9 cellular contexts compared by ENCODE assay signal in the genomic region with DNA sequence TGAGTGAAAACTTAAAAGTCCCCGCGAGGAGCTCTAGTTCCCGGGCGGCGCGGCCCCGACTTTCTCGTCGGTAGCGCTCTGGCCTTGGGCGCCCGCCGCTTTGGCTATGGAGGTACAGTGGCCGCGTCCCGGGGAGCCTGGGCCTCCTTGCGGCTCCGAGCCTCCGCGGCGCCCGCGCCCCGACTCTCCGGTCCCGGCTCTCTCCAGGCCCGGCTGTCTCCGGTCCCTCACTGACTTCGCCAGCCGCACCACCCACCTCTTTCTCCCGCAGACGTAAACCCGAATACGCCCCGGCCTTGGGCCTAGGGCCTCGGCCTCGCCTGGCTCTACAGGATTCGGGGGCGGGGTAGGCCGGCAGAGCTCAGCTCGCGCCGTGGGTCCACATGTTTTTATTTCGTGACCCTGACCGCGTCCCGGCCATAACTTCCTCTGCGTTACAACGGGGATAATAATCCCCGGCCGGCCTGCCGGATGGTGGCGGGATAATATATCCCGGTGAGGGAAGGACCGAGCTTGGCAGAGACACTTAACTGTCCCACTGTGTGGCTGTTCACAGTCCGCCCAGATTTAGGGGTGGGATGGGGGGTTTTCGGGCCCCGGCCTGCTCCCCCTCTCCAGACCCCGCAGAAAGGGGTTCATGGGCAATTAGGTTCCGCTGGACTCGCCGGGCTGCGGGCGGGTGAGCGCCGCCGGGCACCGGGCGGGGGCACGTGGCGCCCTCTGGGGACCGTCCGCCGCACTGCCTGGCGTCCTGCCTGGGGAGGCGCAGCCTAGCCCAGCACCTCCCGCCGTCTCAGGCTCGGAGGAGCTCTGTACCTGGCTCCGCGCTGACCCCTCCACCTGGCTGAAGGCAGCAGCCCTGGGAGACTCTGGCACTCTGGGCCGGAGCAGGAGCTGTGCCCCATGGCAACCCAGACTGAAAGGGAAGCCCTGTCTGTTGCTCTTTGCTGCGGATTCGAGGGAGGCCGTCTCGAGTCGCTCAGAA. TPM values are rescaled to one million over a fixed set of nuclear protein-coding genes. Genes with fewer than 3 reads are reported as not detected.
DNase-seq lines count a peak whose midpoint lies in the region; ATAC-seq, FAIRE-seq and TF ChIP-seq lines count a peak whose summit lies in the region.
"Had no signal": no experiment of that assay in that cellular context is flagged by ENCODE, and none has a peak within 500 bp of the region (broad histone marks: within the 10 kb centered on the region; RNA-seq: fewer than 3 reads in every experiment).

No MANE protein-coding gene starts in this region.

- H3K36me3 Mint-ChIP-seq in activated T-cell treated with anti-CD3 and anti-CD28 coated beads, Interleukin-2, amount 50 U/mL, for 72 hours (ENCODE audit: insufficient read depth in 2 of 2): peaks cover 0 to 7% of the 10 kb centered on the region in 2 donors

- peaks cover 70% of the 10 kb centered on the region for H3K27me3 Mint-ChIP-seq in activated T-cell treated with anti-CD3 and anti-CD28 coated beads, Interleukin-2, amount 50 U/mL, for 72 hours (ENCODE audit: low read depth)

- H3K9me3 Mint-ChIP-seq in activated T-cell treated with anti-CD3 and anti-CD28 coated beads, Interleukin-2, amount 50 U/mL, for 72 hours: peaks cover 0 to 2% of the 10 kb centered on the region in 2 donors

- H3K4me3 Mint-ChIP-seq in activated T-cell treated with anti-CD3 and anti-CD28 coated beads, Interleukin-2, amount 50 U/mL, for 72 hours: peak overlapping the region; percentile 64 to 65

- peak overlapping the region; percentile 27 to 91 (median 70) for H3K27ac ChIP-seq in skin epidermis

- DNase-seq in DMS 273 (lab: John Stamatoyannopoulos, UW; ENCODE audit: unreplicated experiment) (peak; percentile 68), DMS 273 treated with DMSO at 0.1 percent for 48 hours (lab: John Stamatoyannopoulos, UW) (no peak), hepatic stellate cell (ENCODE audit: low spot score) (peak; percentile 63), GM12891 (ENCODE audit: insufficient read length, low spot score) (no peak)
- peak; percentile 59 to 64 for DNase-seq in activated T-cell treated with anti-CD3 and anti-CD28 coated beads, Interleukin-2, amount 50 U/mL, for 72 hours

- H3K4me3 ChIP-seq in skin epidermis: peak overlapping the region; percentile 19 to 37 (median 29)

- H3K4me1 Mint-ChIP-seq in activated T-cell treated with anti-CD3 and anti-CD28 coated beads, Interleukin-2, amount 50 U/mL, for 72 hours (ENCODE audit: low read depth): peaks cover 10% of the 10 kb centered on the region

- no peak overlapping the region for H3K27ac Mint-ChIP-seq in activated T-cell treated with anti-CD3 and anti-CD28 coated beads, Interleukin-2, amount 50 U/mL, for 72 hours

- no peak for FAIRE-seq in GM12891 (lab: Jason Lieb, UNC)
- FAIRE-seq: A204.1 had no signal

- no peak for TF ChIP-seq POLR2A in GM12891 (IDR thresholded peaks at IDR 0.05; ENCODE audit: low read depth, low read length)

- ATAC-seq in HG02970 (IDR thresholded peaks at IDR 0.05; ENCODE audit: low FRiP score, unreplicated experiment): peak; percentile 61
- peak; percentile 80 to 84 for ATAC-seq in activated T-cell treated with anti-CD3 and anti-CD28 coated beads, Interleukin-2, amount 50 U/mL, for 72 hours (replicated peaks in 1 of 2)
- no peak for ATAC-seq in GM19467 (IDR thresholded peaks at IDR 0.05; ENCODE audit: unreplicated experiment)

TF ChIP-seq in GM12891, 5 proteins besides CTCF, POLR2A, EP300 and RAD21:
- no peak for TF ChIP-seq PAX5 (IDR thresholded peaks at IDR 0.05; ENCODE audit: insufficient read depth, low read length, severe bottlenecking)
- no peak for TF ChIP-seq TAF1 (IDR thresholded peaks at IDR 0.05; ENCODE audit: low read depth, low read length)
- no peak for TF ChIP-seq POU2F2 (IDR thresholded peaks at IDR 0.05; ENCODE audit: low read depth, low read length)
- no peak for TF ChIP-seq SPI1 (IDR thresholded peaks at IDR 0.05; ENCODE audit: low read depth, low read length)
- TF ChIP-seq POLR2AphosphoS5 (IDR thresholded peaks at IDR 0.05; ENCODE audit: low read depth, low read length): no peak

RNA-seq across cellular contexts. Expression of a gene that starts 10.1 kb away (rescaled TPM):
- not detected for total RNA-seq in activated T-cell treated with anti-CD3 and anti-CD28 coated beads, Interleukin-2, amount 50 U/mL, for 72 hours
- polyA plus RNA-seq in GM12891 (2012; ENCODE audit: low read depth, missing spikeins): 0.05 TPM

Comparison
In these comparisons a context has a peak if more than half of its experiments do, and no peak if none do; other contexts are left out.
1. DNase-seq: peak in DMS 273 (single experiment), activated T-cell treated with anti-CD3 and anti-CD28 coated beads, Interleukin-2, amount 50 U/mL, for 72 hours (2 of 2) and hepatic stellate cell (single experiment); none in DMS 273 treated with DMSO at 0.1 percent for 48 hours (single experiment) and GM12891 (single experiment).